In the genomic region with DNA sequence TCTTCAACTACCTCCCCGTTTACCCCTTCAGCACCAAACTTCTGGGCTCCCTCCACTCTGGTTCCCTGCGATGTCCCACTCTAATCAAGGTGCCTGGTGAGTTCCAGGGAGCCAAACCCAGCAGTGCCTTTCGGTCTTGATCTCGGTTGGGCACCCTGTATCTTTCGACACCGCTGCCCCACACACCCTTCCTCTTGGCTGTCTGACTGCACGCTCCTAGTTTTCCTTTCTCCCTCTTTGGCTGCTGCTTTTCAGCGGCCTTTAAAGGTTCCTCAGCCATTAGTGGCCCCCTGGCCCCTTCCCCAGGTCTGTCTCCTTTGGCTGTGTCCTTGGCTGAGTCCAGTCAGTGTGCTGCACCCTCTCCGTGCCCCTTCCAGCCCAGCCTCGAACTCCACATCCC, we compare ENCODE assay signal across 2 cellular contexts.
TF ChIP-seq lines count a peak whose summit lies in the region.

No MANE protein-coding gene starts in this region.

TF ChIP-seq in GM23338, 12 proteins besides CTCF, POLR2A, EP300 and RAD21 (continued from another document):
- TF ChIP-seq ZNF331 (CRISPR knock-in tag; IDR thresholded peaks at IDR 0.05; ENCODE audit: low read depth), result no peak
- TF ChIP-seq, protein P1, sequence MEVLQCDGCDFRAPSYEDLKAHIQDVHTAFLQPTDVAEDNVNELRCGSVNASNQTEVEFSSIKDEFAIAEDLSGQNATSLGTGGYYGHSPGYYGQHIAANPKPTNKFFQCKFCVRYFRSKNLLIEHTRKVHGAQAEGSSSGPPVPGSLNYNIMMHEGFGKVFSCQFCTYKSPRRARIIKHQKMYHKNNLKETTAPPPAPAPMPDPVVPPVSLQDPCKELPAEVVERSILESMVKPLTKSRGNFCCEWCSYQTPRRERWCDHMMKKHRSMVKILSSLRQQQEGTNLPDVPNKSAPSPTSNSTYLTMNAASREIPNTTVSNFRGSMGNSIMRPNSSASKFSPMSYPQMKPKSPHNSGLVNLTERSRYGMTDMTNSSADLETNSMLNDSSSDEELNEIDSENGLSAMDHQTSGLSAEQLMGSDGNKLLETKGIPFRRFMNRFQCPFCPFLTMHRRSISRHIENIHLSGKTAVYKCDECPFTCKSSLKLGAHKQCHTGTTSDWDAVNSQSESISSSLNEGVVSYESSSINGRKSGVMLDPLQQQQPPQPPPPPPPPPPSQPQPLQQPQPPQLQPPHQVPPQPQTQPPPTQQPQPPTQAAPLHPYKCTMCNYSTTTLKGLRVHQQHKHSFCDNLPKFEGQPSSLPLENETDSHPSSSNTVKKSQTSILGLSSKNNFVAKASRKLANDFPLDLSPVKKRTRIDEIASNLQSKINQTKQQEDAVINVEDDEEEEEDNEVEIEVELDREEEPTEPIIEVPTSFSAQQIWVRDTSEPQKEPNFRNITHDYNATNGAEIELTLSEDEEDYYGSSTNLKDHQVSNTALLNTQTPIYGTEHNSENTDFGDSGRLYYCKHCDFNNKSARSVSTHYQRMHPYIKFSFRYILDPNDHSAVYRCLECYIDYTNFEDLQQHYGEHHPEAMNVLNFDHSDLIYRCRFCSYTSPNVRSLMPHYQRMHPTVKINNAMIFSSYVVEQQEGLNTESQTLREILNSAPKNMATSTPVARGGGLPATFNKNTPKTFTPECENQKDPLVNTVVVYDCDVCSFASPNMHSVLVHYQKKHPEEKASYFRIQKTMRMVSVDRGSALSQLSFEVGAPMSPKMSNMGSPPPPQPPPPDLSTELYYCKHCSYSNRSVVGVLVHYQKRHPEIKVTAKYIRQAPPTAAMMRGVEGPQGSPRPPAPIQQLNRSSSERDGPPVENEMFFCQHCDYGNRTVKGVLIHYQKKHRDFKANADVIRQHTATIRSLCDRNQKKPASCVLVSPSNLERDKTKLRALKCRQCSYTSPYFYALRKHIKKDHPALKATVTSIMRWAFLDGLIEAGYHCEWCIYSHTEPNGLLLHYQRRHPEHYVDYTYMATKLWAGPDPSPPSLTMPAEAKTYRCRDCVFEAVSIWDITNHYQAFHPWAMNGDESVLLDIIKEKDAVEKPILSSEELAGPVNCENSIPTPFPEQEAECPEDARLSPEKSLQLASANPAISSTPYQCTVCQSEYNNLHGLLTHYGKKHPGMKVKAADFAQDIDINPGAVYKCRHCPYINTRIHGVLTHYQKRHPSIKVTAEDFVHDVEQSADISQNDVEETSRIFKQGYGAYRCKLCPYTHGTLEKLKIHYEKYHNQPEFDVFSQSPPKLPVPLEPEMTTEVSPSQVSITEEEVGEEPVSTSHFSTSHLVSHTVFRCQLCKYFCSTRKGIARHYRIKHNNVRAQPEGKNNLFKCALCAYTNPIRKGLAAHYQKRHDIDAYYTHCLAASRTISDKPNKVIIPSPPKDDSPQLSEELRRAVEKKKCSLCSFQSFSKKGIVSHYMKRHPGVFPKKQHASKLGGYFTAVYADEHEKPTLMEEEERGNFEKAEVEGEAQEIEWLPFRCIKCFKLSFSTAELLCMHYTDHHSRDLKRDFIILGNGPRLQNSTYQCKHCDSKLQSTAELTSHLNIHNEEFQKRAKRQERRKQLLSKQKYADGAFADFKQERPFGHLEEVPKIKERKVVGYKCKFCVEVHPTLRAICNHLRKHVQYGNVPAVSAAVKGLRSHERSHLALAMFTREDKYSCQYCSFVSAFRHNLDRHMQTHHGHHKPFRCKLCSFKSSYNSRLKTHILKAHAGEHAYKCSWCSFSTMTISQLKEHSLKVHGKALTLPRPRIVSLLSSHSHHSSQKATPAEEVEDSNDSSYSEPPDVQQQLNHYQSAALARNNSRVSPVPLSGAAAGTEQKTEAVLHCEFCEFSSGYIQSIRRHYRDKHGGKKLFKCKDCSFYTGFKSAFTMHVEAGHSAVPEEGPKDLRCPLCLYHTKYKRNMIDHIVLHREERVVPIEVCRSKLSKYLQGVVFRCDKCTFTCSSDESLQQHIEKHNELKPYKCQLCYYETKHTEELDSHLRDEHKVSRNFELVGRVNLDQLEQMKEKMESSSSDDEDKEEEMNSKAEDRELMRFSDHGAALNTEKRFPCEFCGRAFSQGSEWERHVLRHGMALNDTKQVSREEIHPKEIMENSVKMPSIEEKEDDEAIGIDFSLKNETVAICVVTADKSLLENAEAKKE (CRISPR knock-in tag; IDR thresholded peaks at IDR 0.05), result no peak
- TF ChIP-seq, protein P2, sequence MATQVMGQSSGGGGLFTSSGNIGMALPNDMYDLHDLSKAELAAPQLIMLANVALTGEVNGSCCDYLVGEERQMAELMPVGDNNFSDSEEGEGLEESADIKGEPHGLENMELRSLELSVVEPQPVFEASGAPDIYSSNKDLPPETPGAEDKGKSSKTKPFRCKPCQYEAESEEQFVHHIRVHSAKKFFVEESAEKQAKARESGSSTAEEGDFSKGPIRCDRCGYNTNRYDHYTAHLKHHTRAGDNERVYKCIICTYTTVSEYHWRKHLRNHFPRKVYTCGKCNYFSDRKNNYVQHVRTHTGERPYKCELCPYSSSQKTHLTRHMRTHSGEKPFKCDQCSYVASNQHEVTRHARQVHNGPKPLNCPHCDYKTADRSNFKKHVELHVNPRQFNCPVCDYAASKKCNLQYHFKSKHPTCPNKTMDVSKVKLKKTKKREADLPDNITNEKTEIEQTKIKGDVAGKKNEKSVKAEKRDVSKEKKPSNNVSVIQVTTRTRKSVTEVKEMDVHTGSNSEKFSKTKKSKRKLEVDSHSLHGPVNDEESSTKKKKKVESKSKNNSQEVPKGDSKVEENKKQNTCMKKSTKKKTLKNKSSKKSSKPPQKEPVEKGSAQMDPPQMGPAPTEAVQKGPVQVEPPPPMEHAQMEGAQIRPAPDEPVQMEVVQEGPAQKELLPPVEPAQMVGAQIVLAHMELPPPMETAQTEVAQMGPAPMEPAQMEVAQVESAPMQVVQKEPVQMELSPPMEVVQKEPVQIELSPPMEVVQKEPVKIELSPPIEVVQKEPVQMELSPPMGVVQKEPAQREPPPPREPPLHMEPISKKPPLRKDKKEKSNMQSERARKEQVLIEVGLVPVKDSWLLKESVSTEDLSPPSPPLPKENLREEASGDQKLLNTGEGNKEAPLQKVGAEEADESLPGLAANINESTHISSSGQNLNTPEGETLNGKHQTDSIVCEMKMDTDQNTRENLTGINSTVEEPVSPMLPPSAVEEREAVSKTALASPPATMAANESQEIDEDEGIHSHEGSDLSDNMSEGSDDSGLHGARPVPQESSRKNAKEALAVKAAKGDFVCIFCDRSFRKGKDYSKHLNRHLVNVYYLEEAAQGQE (IDR thresholded peaks at IDR 0.05; ENCODE audit: unreplicated experiment), result no peak
- no peak for TF ChIP-seq EZH2 (IDR thresholded peaks at IDR 0.05; ENCODE audit: low read depth, unreplicated experiment)

TF ChIP-seq in HEK293T, 16 proteins besides CTCF, POLR2A, EP300 and RAD21 (continued from another document):
- TF ChIP-seq PKNOX1 (IDR thresholded peaks at IDR 0.05), result no peak
